ENCODE assay signal across 18 cellular contexts in genomic region chr5:172662596-172662995, GRCh38.
"Had no signal": no experiment of that assay in that cellular context is flagged by ENCODE, and none has a peak within 500 bp of the region (broad histone marks: within the 10 kb centered on the region; RNA-seq: fewer than 3 reads in every experiment).

No MANE protein-coding gene starts in this region.

- H3K9me3 ChIP-seq: colonic mucosa, prostate gland had no signal

- H3K27ac ChIP-seq: colonic mucosa had no signal

- H3K27me3 ChIP-seq: colonic mucosa had no signal

- H3K4me3 Mint-ChIP-seq: activated B cell treated with CpG ODN at 0.5 μM for 24 hours; activated CD4-positive, alpha-beta T cell treated with anti-CD3 and anti-CD28 coated beads, Interleukin-2, amount 10 ng/mL, durations not matched to agents 7 days and 5 days; activated naive CD4-positive, alpha-beta T cell treated with anti-CD3 and anti-CD28 coated beads for 36 hours; activated T-helper 17 cell treated with anti-CD3 and anti-CD28 coated beads, Interleukin-2, amount 50 U/mL, for 72 hours; natural killer cell treated with Interleukin-12 subunit alpha and Interleukin-12 subunit beta and Interleukin-15 and Interleukin-18, amount 100 ng/mL, for 72 hours; stimulated activated naive CD8-positive, alpha-beta T cell treated with anti-CD3 and anti-CD28 coated beads, Interleukin-15, amount 100 ng/mL, for 72 hours; T-helper 1 cell treated with Interleukin-12 subunit alpha and Interleukin-12 subunit beta and Interleukin-4 antibody, amounts not matched to agents 30 μg/mL and 1 μg/mL, for 36 hours had no signal

- H3K4me3 ChIP-seq: colonic mucosa, prostate gland had no signal

- H3K36me3 ChIP-seq: colonic mucosa, prostate gland had no signal

- H3K27me3 Mint-ChIP-seq: activated CD4-positive, alpha-beta T cell treated with anti-CD3 and anti-CD28 coated beads, Interleukin-2, amount 10 ng/mL, durations not matched to agents 7 days and 5 days; natural killer cell treated with Interleukin-12 subunit alpha and Interleukin-12 subunit beta and Interleukin-15 and Interleukin-18, amount 100 ng/mL, for 72 hours; stimulated activated naive CD8-positive, alpha-beta T cell treated with anti-CD3 and anti-CD28 coated beads, Interleukin-15, amount 100 ng/mL, for 72 hours had no signal

- H3K27ac Mint-ChIP-seq: activated B cell treated with CpG ODN at 0.5 μM for 24 hours; activated CD4-positive, alpha-beta T cell treated with anti-CD3 and anti-CD28 coated beads, Interleukin-2, amount 10 ng/mL, durations not matched to agents 7 days and 5 days; activated naive CD4-positive, alpha-beta T cell treated with anti-CD3 and anti-CD28 coated beads for 36 hours; activated T-helper 17 cell treated with anti-CD3 and anti-CD28 coated beads, Interleukin-2, amount 50 U/mL, for 72 hours; natural killer cell treated with Interleukin-12 subunit alpha and Interleukin-12 subunit beta and Interleukin-15 and Interleukin-18, amount 100 ng/mL, for 72 hours; stimulated activated naive CD8-positive, alpha-beta T cell treated with anti-CD3 and anti-CD28 coated beads, Interleukin-15, amount 100 ng/mL, for 72 hours; T-helper 1 cell treated with Interleukin-12 subunit alpha and Interleukin-12 subunit beta and Interleukin-4 antibody, amounts not matched to agents 30 μg/mL and 1 μg/mL, for 36 hours had no signal

- ATAC-seq: activated T-helper 17 cell treated with anti-CD3 and anti-CD28 coated beads, Interleukin-2, amount 50 U/mL, for 72 hours; natural killer cell treated with Interleukin-12 subunit alpha and Interleukin-12 subunit beta and Interleukin-15 and Interleukin-18, amount 100 ng/mL, for 72 hours; SK-N-SH treated with all-trans-retinoic acid at 6 μM for 48 hours; stimulated activated naive CD8-positive, alpha-beta T cell treated with anti-CD3 and anti-CD28 coated beads, Interleukin-15, amount 100 ng/mL, for 72 hours had no signal

- H3K9me3 Mint-ChIP-seq: activated B cell treated with CpG ODN at 0.5 μM for 24 hours; activated CD4-positive, alpha-beta T cell treated with anti-CD3 and anti-CD28 coated beads, Interleukin-2, amount 10 ng/mL, durations not matched to agents 7 days and 5 days; activated naive CD4-positive, alpha-beta T cell treated with anti-CD3 and anti-CD28 coated beads for 36 hours; activated T-helper 17 cell treated with anti-CD3 and anti-CD28 coated beads, Interleukin-2, amount 50 U/mL, for 72 hours; natural killer cell treated with Interleukin-12 subunit alpha and Interleukin-12 subunit beta and Interleukin-15 and Interleukin-18, amount 100 ng/mL, for 72 hours; T-helper 1 cell treated with Interleukin-12 subunit alpha and Interleukin-12 subunit beta and Interleukin-4 antibody, amounts not matched to agents 30 μg/mL and 1 μg/mL, for 36 hours had no signal

- H3K4me1 Mint-ChIP-seq: activated B cell treated with CpG ODN at 0.5 μM for 24 hours; activated CD4-positive, alpha-beta T cell treated with anti-CD3 and anti-CD28 coated beads, Interleukin-2, amount 10 ng/mL, durations not matched to agents 7 days and 5 days; activated T-helper 17 cell treated with anti-CD3 and anti-CD28 coated beads, Interleukin-2, amount 50 U/mL, for 72 hours had no signal

- H3K36me3 Mint-ChIP-seq: natural killer cell treated with Interleukin-12 subunit alpha and Interleukin-12 subunit beta and Interleukin-15 and Interleukin-18, amount 100 ng/mL, for 72 hours had no signal

- DNase-seq: activated B cell treated with CpG ODN at 0.5 μM for 24 hours; activated CD4-positive, alpha-beta T cell treated with anti-CD3 and anti-CD28 coated beads, Interleukin-2, amount 10 ng/mL, durations not matched to agents 7 days and 5 days; activated CD8-positive, alpha-beta memory T cell treated with anti-CD3 and anti-CD28 coated beads for 24 hours; activated naive CD4-positive, alpha-beta T cell treated with anti-CD3 and anti-CD28 coated beads for 36 hours; activated T-cell treated with anti-CD3 and anti-CD28 coated beads for 4 hours; caudate nucleus; colonic mucosa; effector CD4-positive, alpha-beta T cell; hypothalamus; nucleus accumbens; stimulated activated CD4-positive, alpha-beta T cell treated with anti-CD3 and anti-CD28 coated beads, Interleukin-4, amount 100 ng/mL, for 24 hours; stimulated activated naive CD8-positive, alpha-beta T cell treated with anti-CD3 and anti-CD28 coated beads, Interleukin-15, amount 100 ng/mL, for 72 hours; trophoblast cell had no signal
